In genomic region chr15:94460624-94461023, GRCh38 we compare ENCODE assay signal across 1 cellular context.
TF ChIP-seq lines count a peak whose summit lies in the region.

No MANE protein-coding gene starts in this region.

TF ChIP-seq in WTC11, 78 proteins besides CTCF, POLR2A, EP300 and RAD21 (continued from another document):
- TF ChIP-seq ARID4B (CRISPR knock-in tag; IDR thresholded peaks at IDR 0.05; ENCODE audit: borderline replicate concordance) = no peak
- TF ChIP-seq ZNF425 (CRISPR knock-in tag; conservative IDR thresholded peaks at IDR 0.05) = no peak
